ENCODE assay signal across 26 cellular contexts in genomic region chr11:44261800-44262591, GRCh38. TPM values are rescaled to one million over a fixed set of nuclear protein-coding genes. Genes with fewer than 3 reads are reported as not detected.
DNase-seq lines count a peak whose midpoint lies in the region; ATAC-seq and TF ChIP-seq lines count a peak whose summit lies in the region.
"Had no signal": no experiment of that assay in that cellular context is flagged by ENCODE, and none has a peak within 500 bp of the region (broad histone marks: within the 10 kb centered on the region; RNA-seq: fewer than 3 reads in every experiment).

No MANE protein-coding gene starts in this region.

- no peaks in the 10 kb centered on the region for H3K4me1 ChIP-seq in testis

- no peaks in the 10 kb centered on the region for H3K9me3 ChIP-seq in testis

- ATAC-seq in left ventricle myocardium superior = no peak
- ATAC-seq: HepG2, T-cell had no signal

- no peaks in the 10 kb centered on the region for H3K27me3 ChIP-seq in testis
- H3K27me3 ChIP-seq: BLaER1 treated with 17β-estradiol and CSF1 and Interleukin-3, amounts not matched to agents 10 nM and 100 nM had no signal

- WGBS in testis, 2 donors = 93 to 98% methylated on average over 7 to 14 of the region's 14 CpGs

- H3K4me3 ChIP-seq in testis = no peak overlapping the region
- H3K4me3 ChIP-seq: BLaER1 treated with 17β-estradiol and CSF1 and Interleukin-3, amounts not matched to agents 10 nM and 100 nM; PC-9 had no signal

- no peak for TF ChIP-seq POLR2A in testis (IDR thresholded peaks at IDR 0.05)

- DNase-seq in cardiac septum (ENCODE audit: low spot score) (peak; percentile 63), left ventricle myocardium superior (no peak), NCI-H2171 (lab: John Stamatoyannopoulos, UW) (peak; percentile 83), cerebellar cortex (ENCODE audit: low spot score) (peak; percentile 58), testis (peak; percentile 4), hippocampal formation (lab: John Stamatoyannopoulos, UW) (no peak), T-helper 2 cell (no peak)
- no peak for DNase-seq in stimulated activated CD4-positive, alpha-beta T cell treated with anti-CD3 and anti-CD28 coated beads, Interleukin-1b, Interleukin-23, amount 100 ng/mL, for 48 hours
- DNase-seq: AML-193; CD4-positive, alpha-beta T cell; KBM-7; MM.1S; NCI-H1048; NCI-H1417; NCI-H1694; NCI-H2029 treated with DMSO at 0.1 percent for 48 hours; NCI-H748 treated with DMSO at 0.1 percent for 48 hours; NK-92 treated with Interleukin-12 subunit alpha and Interleukin-12 subunit beta, amount 100 ng/mL, for 24 hours; PC-9; SHP77; T-cell had no signal

- no peaks in the 10 kb centered on the region for H3K36me3 ChIP-seq in testis (ENCODE audit: low read depth, missing control alignments)
- H3K36me3 ChIP-seq: BLaER1 treated with 17β-estradiol and CSF1 and Interleukin-3, amounts not matched to agents 10 nM and 100 nM had no signal

- no peak overlapping the region for H3K27ac ChIP-seq in testis
- H3K27ac ChIP-seq: BLaER1 treated with 17β-estradiol and CSF1 and Interleukin-3, amounts not matched to agents 10 nM and 100 nM; PC-9 had no signal

- TF ChIP-seq CTCF in testis (IDR thresholded peaks at IDR 0.05) = no peak

- intact Hi-C loops in cardiac septum (cut with DNase I) = no loop called here
- intact Hi-C loops in left ventricle myocardium superior (cut with micrococcal nuclease) = no loop called here
- intact Hi-C loops in testis (cut with DNase I; ENCODE audit: low total_unique reads) = no loop called here

RNA-seq across cellular contexts. Expression of gene ALX4, which starts 47.9 kb away (rescaled TPM):
- 0.05 TPM for total RNA-seq in cardiac septum
- 0.07 TPM for total RNA-seq in left ventricle myocardium superior
- total RNA-seq in testis = 1 to 10 TPM in 1 of 2 donors, under 1 TPM in 1; 0.56 to 1.0 TPM
- 0.58 TPM for polyA plus RNA-seq in testis (ENCODE audit: insufficient read depth, low read depth, low replicate concordance)
- total RNA-seq: CD4-positive, alpha-beta T cell; HepG2; HT1080; PC-9; RPMI7951; T-cell had no signal
- polyA plus RNA-seq: AG04450, HepG2 had no signal

Comparison
In these comparisons a context has a peak if more than half of its experiments do, and no peak if none do; other contexts are left out.
1. DNase-seq: peak in cardiac septum (single experiment), NCI-H2171 (single experiment), cerebellar cortex (single experiment) and testis (single experiment); none in left ventricle myocardium superior (single experiment), stimulated activated CD4-positive, alpha-beta T cell treated with anti-CD3 and anti-CD28 coated beads, Interleukin-1b, Interleukin-23, amount 100 ng/mL, for 48 hours (single experiment), hippocampal formation (0 of 2) and T-helper 2 cell (0 of 5).